Comparison of ENCODE assay signal across 8 cellular contexts in the genomic region with DNA sequence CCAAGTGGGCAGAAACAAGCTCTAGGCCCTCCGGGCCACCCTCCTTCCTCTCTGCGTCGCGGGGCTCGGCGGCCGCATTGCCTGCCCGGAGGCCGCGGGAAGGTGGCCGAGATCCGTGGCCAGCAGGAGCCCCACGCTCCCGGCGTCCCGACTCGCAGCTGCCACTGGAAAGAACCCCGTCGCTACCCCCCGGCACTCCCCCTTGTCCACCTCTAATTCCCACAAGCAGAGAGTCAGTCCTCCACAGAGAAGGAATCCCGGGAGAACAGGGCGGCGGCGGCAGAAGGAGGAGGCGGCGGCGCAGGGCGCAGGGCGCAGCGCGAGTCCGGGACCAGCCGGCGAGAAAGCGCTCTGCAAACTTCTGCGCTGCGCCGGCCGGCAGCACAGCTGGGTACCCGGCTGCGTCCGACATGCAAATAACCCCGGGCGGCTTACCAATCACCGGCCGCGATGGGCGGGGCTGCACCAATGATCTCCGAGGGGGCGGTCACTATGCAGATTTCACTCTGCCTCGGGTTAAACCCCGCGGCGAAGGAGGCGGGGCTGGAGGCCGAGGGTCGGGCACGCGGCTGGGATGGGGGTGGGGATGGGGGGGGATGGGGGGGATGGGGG. TPM values are rescaled to one million over a fixed set of nuclear protein-coding genes. Genes with fewer than 3 reads are reported as not detected.
DNase-seq lines count a peak whose midpoint lies in the region; ATAC-seq and TF ChIP-seq lines count a peak whose summit lies in the region.

TSS of gene ABTB2 (minus strand) at position 365 of the 612 bp plus-strand sequence.

- DNase-seq in CD8-positive, alpha-beta T cell: peak; percentile 94 to 98 (median 96)
- DNase-seq in NCI-H82 (lab: John Stamatoyannopoulos, UW) (peak; percentile 98), medulla oblongata (ENCODE audit: extremely low spot score) (peak; percentile 98)
- peak; percentile 98 for DNase-seq in activated CD4-positive, alpha-beta memory T cell treated with anti-CD3 and anti-CD28 coated beads for 36 hours
- peak; percentile 92 to 97 (median 94) for DNase-seq in stimulated activated CD4-positive, alpha-beta T cell treated with anti-CD3 and anti-CD28 coated beads, TNF-alpha, amount 100 ng/mL, for 48 hours (ENCODE audit: low read depth in 3 of 3)

- no peaks in the 10 kb centered on the region for H3K36me3 ChIP-seq in CD8-positive, alpha-beta T cell (ENCODE audit: insufficient read depth, low read length)
- no peaks in the 10 kb centered on the region for H3K36me3 ChIP-seq in ectodermal cell (ENCODE audit: control insufficient read depth, insufficient read depth, low read length)

- H3K27me3 Mint-ChIP-seq in CD8-positive, alpha-beta T cell (ENCODE audit: low read depth): peaks cover 43% of the 10 kb centered on the region
- peaks cover 37% of the 10 kb centered on the region for H3K27me3 Mint-ChIP-seq in activated CD4-positive, alpha-beta memory T cell treated with anti-CD3 and anti-CD28 coated beads for 36 hours

- 0% methylated on average over 50 to 55 of the region's 59 CpGs for WGBS in ectodermal cell, 2 experiments

- POLR2A ChIA-PET in CD8-positive, alpha-beta T cell (lab: Charles Lee): interaction anchor here (1.0 to 2.6 kb wide), 10 partner anchors 9 to 307 kb away, joined by 3 to 10 read pairs (median 5); partner anchors contain the start of gene CAPRIN1
- POLR2A ChIA-PET in activated CD4-positive, alpha-beta memory T cell treated with anti-CD3 and anti-CD28 coated beads for 36 hours (lab: Charles Lee): interaction anchor here (0.6 to 1.9 kb wide), 9 partner anchors 10 to 252 kb away, joined by 3 to 10 read pairs (median 4); partner anchors contain the start of gene NAT10

- intact Hi-C loops in CD8-positive, alpha-beta T cell (cut with DNase I, micrococcal nuclease): loop anchor here (1.0 to 10.0 kb wide), 15 partner anchors 81 to 1775 kb away; partner anchors contain the start of genes CAT (in 2 of the 2), QSER1 (in 2 of the 2), APIP (in 1 of the 2) and C11orf91 (in 1 of the 2)
- intact Hi-C loops in activated CD4-positive, alpha-beta memory T cell treated with anti-CD3 and anti-CD28 coated beads for 36 hours (cut with micrococcal nuclease): loop anchor here (1.0 to 5.0 kb wide), 9 partner anchors 22 to 584 kb away; partner anchors contain the start of genes CAPRIN1 and NAT10

- H3K27me3 ChIP-seq in CD8-positive, alpha-beta T cell (ENCODE audit: insufficient read depth, low read length): peaks cover 26% of the 10 kb centered on the region
- H3K27me3 ChIP-seq in ectodermal cell (ENCODE audit: control insufficient read depth, insufficient read depth, low read length, poor library complexity, severe bottlenecking): peaks cover 44% of the 10 kb centered on the region

- no peaks in the 10 kb centered on the region for H3K36me3 Mint-ChIP-seq in CD8-positive, alpha-beta T cell
- peaks cover 1% of the 10 kb centered on the region for H3K36me3 Mint-ChIP-seq in activated CD4-positive, alpha-beta memory T cell treated with anti-CD3 and anti-CD28 coated beads for 36 hours

- no peaks in the 10 kb centered on the region for H3K9me3 ChIP-seq in CD8-positive, alpha-beta T cell (ENCODE audit: low read length)
- H3K9me3 ChIP-seq in ectodermal cell (ENCODE audit: control insufficient read depth, low read length): no peaks in the 10 kb centered on the region

- peak within 1 kb of the TSS; percentile 74 for H3K27ac Mint-ChIP-seq in CD8-positive, alpha-beta T cell
- H3K27ac Mint-ChIP-seq in activated CD4-positive, alpha-beta memory T cell treated with anti-CD3 and anti-CD28 coated beads for 36 hours: no peak within 1 kb of the TSS

- H3K9me3 Mint-ChIP-seq in CD8-positive, alpha-beta T cell: no peaks in the 10 kb centered on the region
- H3K9me3 Mint-ChIP-seq in activated CD4-positive, alpha-beta memory T cell treated with anti-CD3 and anti-CD28 coated beads for 36 hours: no peaks in the 10 kb centered on the region

- peak within 1 kb of the TSS; percentile 86 for H3K4me3 ChIP-seq in CD8-positive, alpha-beta T cell (ENCODE audit: low read depth, low read length)
- H3K4me3 ChIP-seq in ectodermal cell (ENCODE audit: insufficient read depth, low read depth, low read length): peak within 1 kb of the TSS; percentile 50

- H3K27ac ChIP-seq in CD8-positive, alpha-beta T cell (ENCODE audit: low read depth, low read length): peak within 1 kb of the TSS; percentile 38
- no peak within 1 kb of the TSS for H3K27ac ChIP-seq in ectodermal cell (ENCODE audit: insufficient read depth, low read depth, low read length, poor library complexity, severe bottlenecking)

- TF ChIP-seq CTCF in CD8-positive, alpha-beta T cell (IDR thresholded peaks at IDR 0.05): no peak

- peak; percentile 89 for ATAC-seq in CD8-positive, alpha-beta T cell
- peak; percentile 77 for ATAC-seq in GM19455 (IDR thresholded peaks at IDR 0.05; ENCODE audit: unreplicated experiment)
- ATAC-seq in HG03575 (IDR thresholded peaks at IDR 0.05; ENCODE audit: extremely low read depth, insufficient number of reproducible peaks, low FRiP score, unreplicated experiment): peak; percentile 59

- peaks cover 22% of the 10 kb centered on the region for H3K4me1 ChIP-seq in CD8-positive, alpha-beta T cell (ENCODE audit: insufficient read depth, low read length)
- peaks cover 6% of the 10 kb centered on the region for H3K4me1 ChIP-seq in ectodermal cell (ENCODE audit: control insufficient read depth, insufficient read depth, low read length)

- H3K4me3 Mint-ChIP-seq in CD8-positive, alpha-beta T cell: peak within 1 kb of the TSS; percentile 87
- peak within 1 kb of the TSS; percentile 77 for H3K4me3 Mint-ChIP-seq in activated CD4-positive, alpha-beta memory T cell treated with anti-CD3 and anti-CD28 coated beads for 36 hours

- H3K4me1 Mint-ChIP-seq in CD8-positive, alpha-beta T cell (ENCODE audit: low read depth): peaks cover 19% of the 10 kb centered on the region
- H3K4me1 Mint-ChIP-seq in activated CD4-positive, alpha-beta memory T cell treated with anti-CD3 and anti-CD28 coated beads for 36 hours (ENCODE audit: low read depth): peaks cover 28% of the 10 kb centered on the region

- CTCF ChIA-PET in CD8-positive, alpha-beta T cell (lab: Charles Lee): interaction anchor here (0.8 to 9.5 kb wide), 18 partner anchors 11 to 549 kb away, joined by 3 to 119 read pairs (median 4); no protein-coding TSS in a partner anchor
- CTCF ChIA-PET in activated CD4-positive, alpha-beta memory T cell treated with anti-CD3 and anti-CD28 coated beads for 36 hours (lab: Charles Lee): interaction anchor here (0.6 to 7.1 kb wide), 19 partner anchors 9 to 370 kb away, joined by 3 to 167 read pairs (median 5); partner anchors contain the start of gene NAT10

RNA-seq across cellular contexts. Expression of gene ABTB2, which starts in this region (rescaled TPM):
- total RNA-seq in CD8-positive, alpha-beta T cell: 1 to 10 TPM; 2.2 to 2.7 TPM
- 1 to 10 TPM; 1.8 to 1.9 TPM for total RNA-seq in activated CD4-positive, alpha-beta memory T cell treated with anti-CD3 and anti-CD28 coated beads for 36 hours
- polyA plus RNA-seq in ectodermal cell (2013, experiment 1 of 4): 1.3 TPM
- polyA plus RNA-seq in ectodermal cell (2013, experiment 2 of 4): 1.00 TPM
- polyA plus RNA-seq in ectodermal cell (2013, experiment 3 of 4): 0.80 TPM
- 1.1 TPM for polyA plus RNA-seq in ectodermal cell (2013, experiment 4 of 4)
